ENCODE assay signal across 8 cellular contexts in genomic region chr18:26547302-26548143, GRCh38. TPM values are rescaled to one million over a fixed set of nuclear protein-coding genes. Genes with fewer than 3 reads are reported as not detected.
A peak's percentile ranks its signal among the peaks of the same experiment; 100 is the strongest.
DNase-seq lines count a peak whose midpoint lies in the region; ATAC-seq, FAIRE-seq and TF ChIP-seq lines count a peak whose summit lies in the region.

No MANE protein-coding gene starts in this region.

- CTCF ChIA-PET in Caco-2 (lab: Charles Lee), result interaction anchor here (0.6 kb wide), 1 partner anchor 1496 kb away, joined by 11 read pairs; no protein-coding TSS in a partner anchor
- CTCF ChIA-PET in naive thymus-derived CD4-positive, alpha-beta T cell (lab: Charles Lee), result interaction anchor here (0.6 kb wide), 1 partner anchor 30 kb away, joined by 4 read pairs; no protein-coding TSS in a partner anchor

- H3K27ac Mint-ChIP-seq in Caco-2 (ENCODE audit: unreplicated experiment), result no peak overlapping the region
- no peak overlapping the region for H3K27ac Mint-ChIP-seq in naive thymus-derived CD4-positive, alpha-beta T cell

- no peak for TF ChIP-seq POLR2A in stomach (IDR thresholded peaks at IDR 0.05)

- no peaks in the 10 kb centered on the region for H3K36me3 Mint-ChIP-seq in Caco-2 (ENCODE audit: insufficient read depth, unreplicated experiment)
- H3K36me3 Mint-ChIP-seq in naive thymus-derived CD4-positive, alpha-beta T cell, result peaks cover 0 to 5% (median 0%) of the 10 kb centered on the region in 5 donors

- no peak for FAIRE-seq in HTR-8/SVneo (lab: Jason Lieb, UNC)

- TF ChIP-seq EP300 in stomach (IDR thresholded peaks at IDR 0.05), result no peak

- H3K9me3 ChIP-seq in Caco-2 (no peaks in the 10 kb centered on the region), stomach (no peaks in the 10 kb centered on the region)
- no peaks in the 10 kb centered on the region for H3K9me3 ChIP-seq in naive thymus-derived CD4-positive, alpha-beta T cell (ENCODE audit: control insufficient read depth in 2 of 3, low read length in 3 of 3)

- intact Hi-C loops in Caco-2 (cut with micrococcal nuclease; ENCODE audit: unreplicated experiment), result loop anchor here (1.0 to 10.0 kb wide), 2 partner anchors 69 to 107 kb away; no protein-coding TSS in a partner anchor
- intact Hi-C loops in naive thymus-derived CD4-positive, alpha-beta T cell (cut with micrococcal nuclease), result loop anchor here (5.0 to 10.0 kb wide), 5 partner anchors 110 to 455 kb away; partner anchors contain the start of genes SS18 (in 2 of the 2) and TAF4B (in 1 of the 2)
- intact Hi-C loops in stomach (cut with DNase I; ENCODE audit: low total_unique reads), result no loop called here

- BruUV-seq in Caco-2 (replicated peaks; lab: Mats Ljungman, UMichigan), result no TSS peak

- peaks cover 13% of the 10 kb centered on the region for H3K4me1 Mint-ChIP-seq in Caco-2 (ENCODE audit: low read depth, unreplicated experiment)
- H3K4me1 Mint-ChIP-seq in naive thymus-derived CD4-positive, alpha-beta T cell, result peaks cover 14 to 61% (median 46%) of the 10 kb centered on the region in 7 donors

- H3K4me3 ChIP-seq in Caco-2 (ENCODE audit: low read depth, low read length), result peak overlapping the region; percentile 45
- peak overlapping the region; percentile 56 for H3K4me3 ChIP-seq in Jurkat, Clone E6-1 (ENCODE audit: low read length)
- H3K4me3 ChIP-seq in fibroblast of mammary gland (ENCODE audit: control insufficient read depth, low read depth, low read length), result peak overlapping the region; percentile 63
- H3K4me3 ChIP-seq in naive thymus-derived CD4-positive, alpha-beta T cell (ENCODE audit: low read length), result peak overlapping the region; percentile 53
- peak overlapping the region; percentile 65 to 90 (median 76) for H3K4me3 ChIP-seq in stomach

- ATAC-seq in GM21526 (IDR thresholded peaks at IDR 0.05; ENCODE audit: low FRiP score, unreplicated experiment), result peak; percentile 64
- peak; percentile 77 for ATAC-seq in naive thymus-derived CD4-positive, alpha-beta T cell

- no peak overlapping the region for H3K27ac ChIP-seq in naive thymus-derived CD4-positive, alpha-beta T cell (ENCODE audit: low read depth, low read length)
- peak overlapping the region in 3 of 5 donors; percentile 80 to 85 (median 83) for H3K27ac ChIP-seq in stomach

- H3K36me3 ChIP-seq in Caco-2 (ENCODE audit: control insufficient read depth, insufficient read depth, low read length) (no peaks in the 10 kb centered on the region), stomach (no peaks in the 10 kb centered on the region)
- H3K36me3 ChIP-seq in naive thymus-derived CD4-positive, alpha-beta T cell (ENCODE audit: control insufficient read depth in 2 of 3, insufficient read depth in 3 of 3, low read length in 3 of 3), result no peaks in the 10 kb centered on the region

- H3K4me1 ChIP-seq in Caco-2, result peaks cover 4% of the 10 kb centered on the region; the same call in 1 of the 2 replicates
- H3K4me1 ChIP-seq in naive thymus-derived CD4-positive, alpha-beta T cell (ENCODE audit: control insufficient read depth in 2 of 2, insufficient read depth in 2 of 2, low read length in 2 of 2), result peaks cover 0 to 4% of the 10 kb centered on the region in 2 donors
- H3K4me1 ChIP-seq in stomach, result peaks cover 40 to 79% (median 66%) of the 10 kb centered on the region in 4 donors

- no peaks in the 10 kb centered on the region for H3K9me3 Mint-ChIP-seq in Caco-2 (ENCODE audit: unreplicated experiment)
- H3K9me3 Mint-ChIP-seq in naive thymus-derived CD4-positive, alpha-beta T cell, result peaks cover 0 to 5% (median 0%) of the 10 kb centered on the region in 11 donors

- H3K27me3 ChIP-seq in Caco-2 (replicated peaks; ENCODE audit: control insufficient read depth, insufficient read depth, low read length) (no peaks in the 10 kb centered on the region; the same call in 1 of the 2 replicates), stomach (peaks cover 3 to 48% (median 15%) of the 10 kb centered on the region in 3 donors)
- H3K27me3 ChIP-seq in naive thymus-derived CD4-positive, alpha-beta T cell (ENCODE audit: control insufficient read depth in 2 of 2, insufficient read depth in 2 of 2, low read length in 2 of 2), result peaks cover 4 to 7% of the 10 kb centered on the region in 2 donors

- H3K27me3 Mint-ChIP-seq in Caco-2 (ENCODE audit: insufficient read depth, unreplicated experiment), result peaks cover 7% of the 10 kb centered on the region
- H3K27me3 Mint-ChIP-seq in naive thymus-derived CD4-positive, alpha-beta T cell, result peaks cover 15 to 34% (median 21%) of the 10 kb centered on the region in 5 donors

- 23 to 41% (median 30%) methylated on average over 60 to 96 of the region's 96 CpGs for WGBS in stomach, 5 donors

- peak overlapping the region; percentile 75 for H3K4me3 Mint-ChIP-seq in Caco-2 (ENCODE audit: unreplicated experiment)
- peak overlapping the region; percentile 73 to 92 (median 78) for H3K4me3 Mint-ChIP-seq in naive thymus-derived CD4-positive, alpha-beta T cell

- POLR2A ChIA-PET in Caco-2 (lab: Charles Lee), result no interaction called here
- POLR2A ChIA-PET in naive thymus-derived CD4-positive, alpha-beta T cell (lab: Charles Lee), result no interaction called here

- DNase-seq in Caco-2, result no peak
- no peak for DNase-seq in Jurkat, Clone E6-1 (ENCODE audit: low read depth, low spot score)
- peak; percentile 66 to 77 for DNase-seq in activated T-cell treated with anti-CD3 and anti-CD28 coated beads, Interleukin-2, amount 50 U/mL, for 48 hours
- DNase-seq in fibroblast of mammary gland (ENCODE audit: low read depth), result peak; percentile 75
- DNase-seq in naive thymus-derived CD4-positive, alpha-beta T cell, result peak in 7 of 9 donors; percentile 20 to 62 (median 37)
- peak; percentile 54 for DNase-seq in stomach
- DNase-seq in HTR-8/SVneo (ENCODE audit: insufficient read length, low spot score), result no peak

- no peak for TF ChIP-seq CTCF in Caco-2 (IDR thresholded peaks at IDR 0.05; ENCODE audit: insufficient read depth in 1 of 2, low read depth in 1 of 2, low read length in 1 of 2, severe bottlenecking in 1 of 2, unreplicated experiment in 1 of 2)
- TF ChIP-seq CTCF in fibroblast of mammary gland (conservative IDR thresholded peaks at IDR 0.05; ENCODE audit: control insufficient read depth, insufficient read depth, low read depth, low read length), result peak; percentile 25
- TF ChIP-seq CTCF in stomach (IDR thresholded peaks at IDR 0.05), result peak in 2 of 7 experiments; percentile 12 to 28

RNA-seq across cellular contexts. Expression of gene KCTD1, which starts 0.8 kb away (rescaled TPM):
- 5.7 and 6.8 TPM in 2 replicates for total RNA-seq in Caco-2 (2022)
- polyA plus RNA-seq in Jurkat, Clone E6-1 (2012; ENCODE audit: insufficient read depth, insufficient read length), result 17.4 TPM
- 1 to 10 TPM; 2.1 to 4.5 (median 2.6) TPM for total RNA-seq in naive thymus-derived CD4-positive, alpha-beta T cell
- polyA plus RNA-seq in naive thymus-derived CD4-positive, alpha-beta T cell, result under 1 TPM; 0.19 to 0.36 TPM
- total RNA-seq in stomach, result 100 to 1,000 TPM in 1 of 5 donors, 10 to 100 TPM in 2, 1 to 10 TPM in 2; 7.1 to 118 (median 15.2) TPM
- polyA plus RNA-seq in stomach, result 10 to 100 TPM in 2 of 3 donors, 1 to 10 TPM in 1; 7.8 to 23.5 (median 10.5) TPM

Comparison
In these comparisons a context has a peak if more than half of its experiments do, and no peak if none do; other contexts are left out.
1. DNase-seq: peak in activated T-cell treated with anti-CD3 and anti-CD28 coated beads, Interleukin-2, amount 50 U/mL, for 48 hours (2 of 2), fibroblast of mammary gland (single experiment), naive thymus-derived CD4-positive, alpha-beta T cell (7 of 9) and stomach (single experiment); none in Caco-2 (0 of 2), Jurkat, Clone E6-1 (single experiment) and HTR-8/SVneo (single experiment).
2. Peak in every context shown above with its lines, with median percentiles within 50 percentile points of each other: H3K4me3 ChIP-seq.